In the genomic region with DNA sequence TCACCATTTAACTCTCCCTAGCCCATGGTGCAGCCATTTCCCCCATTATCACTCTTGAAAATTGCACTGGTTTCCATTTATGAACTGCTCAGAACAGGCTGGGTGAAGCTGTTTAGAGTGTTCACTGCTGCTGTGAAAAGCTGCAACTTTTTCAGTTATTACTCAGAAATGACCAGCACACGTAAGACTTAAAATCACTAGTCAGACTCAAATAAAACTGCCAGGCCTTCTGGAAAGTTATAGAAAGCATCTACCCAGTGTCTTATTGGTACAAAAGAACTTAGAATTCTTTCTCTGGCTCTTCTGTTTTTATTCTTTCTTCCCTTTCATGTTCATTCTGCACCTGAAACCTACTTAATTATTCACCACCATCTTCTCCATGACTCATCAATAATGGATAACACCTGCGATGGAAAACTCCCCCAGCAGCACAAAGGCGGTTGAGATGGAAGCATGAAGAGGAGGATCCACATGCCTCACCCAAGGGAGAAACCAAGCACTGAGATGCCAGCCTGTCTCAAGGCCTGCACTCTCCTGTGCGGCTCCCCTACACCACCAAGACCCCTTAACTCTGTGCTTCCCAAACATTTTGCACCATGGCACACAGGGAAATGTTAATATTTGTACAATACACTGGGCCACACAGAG, we compare ENCODE assay signal across 26 cellular contexts.
DNase-seq lines count a peak whose midpoint lies in the region; ATAC-seq and TF ChIP-seq lines count a peak whose summit lies in the region.
"Had no signal": no experiment of that assay in that cellular context is flagged by ENCODE, and none has a peak within 500 bp of the region (broad histone marks: within the 10 kb centered on the region; RNA-seq: fewer than 3 reads in every experiment).

No MANE protein-coding gene starts in this region.

- ATAC-seq in GM18520 (IDR thresholded peaks at IDR 0.05; ENCODE audit: unreplicated experiment) (peak; percentile 45), HG02973 (IDR thresholded peaks at IDR 0.05; ENCODE audit: unreplicated experiment) (no peak), GM21825 (IDR thresholded peaks at IDR 0.05; ENCODE audit: unreplicated experiment) (no peak)
- ATAC-seq: activated CD8-positive, alpha-beta T cell treated with anti-CD3 and anti-CD28 coated beads, Interleukin-2, amount 10 ng/mL, durations not matched to agents 7 days and 5 days; mucosa of descending colon; natural killer cell treated with Interleukin-12 subunit alpha and Interleukin-12 subunit beta and Interleukin-15 and Interleukin-18, amount 100 ng/mL, for 72 hours had no signal

- H3K4me3 Mint-ChIP-seq in activated CD4-positive, alpha-beta T cell treated with anti-CD3 and anti-CD28 coated beads, Interleukin-2, amount 10 ng/mL, durations not matched to agents 24 days and 14 days: no peak overlapping the region
- H3K4me3 Mint-ChIP-seq: activated B cell treated with CpG ODN at 0.5 μM for 24 hours; activated CD8-positive, alpha-beta T cell treated with anti-CD3 and anti-CD28 coated beads, Interleukin-2, amount 10 ng/mL, durations not matched to agents 7 days and 5 days; activated naive CD8-positive, alpha-beta T cell treated with anti-CD3 and anti-CD28 coated beads, Interleukin-2, amount 10 ng/mL, durations not matched to agents 7 days and 5 days; CD4-positive, alpha-beta memory T cell; natural killer cell treated with Interleukin-12 subunit alpha and Interleukin-12 subunit beta and Interleukin-15 and Interleukin-18, amount 100 ng/mL, for 72 hours had no signal

- in situ Hi-C loops in GM13976 (cut with MboI; ENCODE audit: low sequenced_read_pairs, unreplicated experiment): no loop called here

- H3K27ac Mint-ChIP-seq in activated CD4-positive, alpha-beta T cell treated with anti-CD3 and anti-CD28 coated beads, Interleukin-2, amount 10 ng/mL, durations not matched to agents 24 days and 14 days: peak overlapping the region; percentile 48
- H3K27ac Mint-ChIP-seq: activated B cell treated with CpG ODN at 0.5 μM for 24 hours; activated CD8-positive, alpha-beta T cell treated with anti-CD3 and anti-CD28 coated beads, Interleukin-2, amount 10 ng/mL, durations not matched to agents 7 days and 5 days; activated naive CD8-positive, alpha-beta T cell treated with anti-CD3 and anti-CD28 coated beads, Interleukin-2, amount 10 ng/mL, durations not matched to agents 7 days and 5 days; natural killer cell treated with Interleukin-12 subunit alpha and Interleukin-12 subunit beta and Interleukin-15 and Interleukin-18, amount 100 ng/mL, for 72 hours had no signal

- intact Hi-C loops in activated CD4-positive, alpha-beta T cell treated with anti-CD3 and anti-CD28 coated beads, Interleukin-2, amount 10 ng/mL, durations not matched to agents 24 days and 14 days (cut with micrococcal nuclease): no loop called here

- TF ChIP-seq CTCF in GM13976 (IDR thresholded peaks at IDR 0.05; ENCODE audit: borderline replicate concordance, control extremely low read depth, extremely low read depth, insufficient read depth, missing control alignments): no peak

- no peak for DNase-seq in activated CD4-positive, alpha-beta T cell treated with anti-CD3 and anti-CD28 coated beads, Interleukin-2, amount 10 ng/mL, durations not matched to agents 24 days and 14 days
- no peak for DNase-seq in activated CD4-positive, alpha-beta T cell treated with anti-CD3 and anti-CD28 coated beads for 1 hour
- peak; percentile 51 for DNase-seq in RPMI8226
- peak; percentile 61 for DNase-seq in putamen (ENCODE audit: low spot score)
- DNase-seq in GM13976 (ENCODE audit: low spot score): no peak
- DNase-seq: activated B cell treated with CpG ODN at 0.5 μM for 24 hours; activated CD8-positive, alpha-beta T cell treated with anti-CD3 and anti-CD28 coated beads, Interleukin-2, amount 10 ng/mL, durations not matched to agents 7 days and 5 days; activated effector memory CD4-positive, alpha-beta T cell treated with Interleukin-2 at 50 U/mL for 16 hours; activated naive CD8-positive, alpha-beta T cell treated with anti-CD3 and anti-CD28 coated beads, Interleukin-2, amount 10 ng/mL, durations not matched to agents 7 days and 5 days; AML-193; CD4-positive, alpha-beta memory T cell; effector CD8-positive, alpha-beta T cell; glutamatergic neuron; HCEC 1CT; mammary epithelial cell; mucosa of descending colon; NCI-H1048; NCI-H1694 treated with DMSO at 0.1 percent for 48 hours; NCI-H82; OCI-M1; psoas muscle; stomach had no signal

- H3K27me3 Mint-ChIP-seq in activated CD4-positive, alpha-beta T cell treated with anti-CD3 and anti-CD28 coated beads, Interleukin-2, amount 10 ng/mL, durations not matched to agents 24 days and 14 days: no peaks in the 10 kb centered on the region
- H3K27me3 Mint-ChIP-seq: CD4-positive, alpha-beta memory T cell had no signal

- no peaks in the 10 kb centered on the region for H3K36me3 Mint-ChIP-seq in activated CD4-positive, alpha-beta T cell treated with anti-CD3 and anti-CD28 coated beads, Interleukin-2, amount 10 ng/mL, durations not matched to agents 24 days and 14 days (ENCODE audit: low read depth)
- H3K36me3 Mint-ChIP-seq: activated naive CD8-positive, alpha-beta T cell treated with anti-CD3 and anti-CD28 coated beads, Interleukin-2, amount 10 ng/mL, durations not matched to agents 7 days and 5 days; CD4-positive, alpha-beta memory T cell; natural killer cell treated with Interleukin-12 subunit alpha and Interleukin-12 subunit beta and Interleukin-15 and Interleukin-18, amount 100 ng/mL, for 72 hours had no signal

- H3K9me3 Mint-ChIP-seq in activated CD4-positive, alpha-beta T cell treated with anti-CD3 and anti-CD28 coated beads, Interleukin-2, amount 10 ng/mL, durations not matched to agents 24 days and 14 days: peaks cover 6% of the 10 kb centered on the region
- H3K9me3 Mint-ChIP-seq: activated B cell treated with CpG ODN at 0.5 μM for 24 hours; activated naive CD8-positive, alpha-beta T cell treated with anti-CD3 and anti-CD28 coated beads, Interleukin-2, amount 10 ng/mL, durations not matched to agents 7 days and 5 days; natural killer cell treated with Interleukin-12 subunit alpha and Interleukin-12 subunit beta and Interleukin-15 and Interleukin-18, amount 100 ng/mL, for 72 hours had no signal

- peaks cover 6% of the 10 kb centered on the region for H3K4me1 Mint-ChIP-seq in activated CD4-positive, alpha-beta T cell treated with anti-CD3 and anti-CD28 coated beads, Interleukin-2, amount 10 ng/mL, durations not matched to agents 24 days and 14 days
- H3K4me1 Mint-ChIP-seq: activated B cell treated with CpG ODN at 0.5 μM for 24 hours; activated naive CD8-positive, alpha-beta T cell treated with anti-CD3 and anti-CD28 coated beads, Interleukin-2, amount 10 ng/mL, durations not matched to agents 7 days and 5 days had no signal

Comparison
In these comparisons a context has a peak if more than half of its experiments do, and no peak if none do; other contexts are left out.
1. DNase-seq: peak in RPMI8226 (single experiment) and putamen (single experiment); none in activated CD4-positive, alpha-beta T cell treated with anti-CD3 and anti-CD28 coated beads, Interleukin-2, amount 10 ng/mL, durations not matched to agents 24 days and 14 days (single experiment), activated CD4-positive, alpha-beta T cell treated with anti-CD3 and anti-CD28 coated beads for 1 hour (single experiment) and GM13976 (single experiment).